Comparison of ENCODE assay signal across 13 cellular contexts in the genomic region with DNA sequence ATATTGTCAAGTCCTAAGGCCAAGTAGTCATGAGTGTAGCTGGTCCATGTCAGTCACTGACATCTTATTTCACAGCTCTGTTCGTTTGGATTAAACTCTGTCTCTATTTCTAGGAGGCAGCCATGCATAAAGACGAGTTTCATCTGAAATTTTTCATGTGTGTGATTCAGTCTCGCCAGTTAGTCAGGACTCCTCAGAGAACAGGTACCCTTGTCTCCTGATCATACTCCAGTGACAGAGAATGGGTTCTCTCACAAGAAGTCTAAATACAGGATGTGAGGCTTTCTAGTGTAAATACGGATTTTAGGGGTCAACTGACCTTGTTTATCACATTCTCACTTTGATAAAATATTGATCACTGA. TPM values are rescaled to one million over a fixed set of nuclear protein-coding genes. Genes with fewer than 3 reads are reported as not detected.
DNase-seq lines count a peak whose midpoint lies in the region; ATAC-seq and TF ChIP-seq lines count a peak whose summit lies in the region.
"Had no signal": no experiment of that assay in that cellular context is flagged by ENCODE, and none has a peak within 500 bp of the region (broad histone marks: within the 10 kb centered on the region; RNA-seq: fewer than 3 reads in every experiment).

No MANE protein-coding gene starts in this region.

- peaks cover 16% of the 10 kb centered on the region for H3K4me1 ChIP-seq in ACC112 (ENCODE audit: control insufficient read depth, insufficient read depth, low read length, unreplicated experiment)

- CTCF ChIA-PET in activated CD4-positive, alpha-beta memory T cell treated with anti-CD3 and anti-CD28 coated beads, Interleukin-2, amount 10 ng/mL, durations not matched to agents 7 days and 5 days (lab: Charles Lee), result interaction anchor here (0.6 to 2.5 kb wide), 4 partner anchors 12 to 299 kb away, joined by 3 to 12 read pairs (median 4); a partner anchor contains a TSS

- peak overlapping the region; percentile 84 for H3K27ac Mint-ChIP-seq in activated CD4-positive, alpha-beta memory T cell treated with anti-CD3 and anti-CD28 coated beads, Interleukin-2, amount 10 ng/mL, durations not matched to agents 7 days and 5 days
- peak overlapping the region; percentile 97 to 100 (median 98) for H3K27ac Mint-ChIP-seq in naive B cell

- peaks cover 6% of the 10 kb centered on the region for H3K36me3 Mint-ChIP-seq in activated CD4-positive, alpha-beta memory T cell treated with anti-CD3 and anti-CD28 coated beads, Interleukin-2, amount 10 ng/mL, durations not matched to agents 7 days and 5 days (ENCODE audit: low read depth)
- no peaks in the 10 kb centered on the region for H3K36me3 Mint-ChIP-seq in naive B cell

- POLR2A ChIA-PET in activated CD4-positive, alpha-beta memory T cell treated with anti-CD3 and anti-CD28 coated beads, Interleukin-2, amount 10 ng/mL, durations not matched to agents 7 days and 5 days (lab: Charles Lee), result interaction anchor here (0.5 to 5.1 kb wide), 6 partner anchors 9 to 202 kb away, joined by 3 to 54 read pairs (median 6); a partner anchor contains a TSS

- H2AFZ ChIP-seq in ACC112 (ENCODE audit: low read length, unreplicated experiment), result peak overlapping the region; percentile 92

- H3K9me3 Mint-ChIP-seq in activated CD4-positive, alpha-beta memory T cell treated with anti-CD3 and anti-CD28 coated beads, Interleukin-2, amount 10 ng/mL, durations not matched to agents 7 days and 5 days, result no peaks in the 10 kb centered on the region
- H3K9me3 Mint-ChIP-seq in naive B cell, result no peaks in the 10 kb centered on the region

- ATAC-seq in naive B cell (ENCODE audit: low read depth in 2 of 2) (no peak), HG03460 (IDR thresholded peaks at IDR 0.05; ENCODE audit: unreplicated experiment) (no peak), HG03457 (IDR thresholded peaks at IDR 0.05; ENCODE audit: unreplicated experiment) (no peak)

- H3K27ac ChIP-seq in ACC112 (ENCODE audit: low read depth, low read length), result peak overlapping the region; percentile 96

- no peak for TF ChIP-seq CTCF in GM12865 (IDR thresholded peaks at IDR 0.05; ENCODE audit: insufficient read depth, low read depth, low read length, missing control alignments)

- H3K4me3 Mint-ChIP-seq in activated CD4-positive, alpha-beta memory T cell treated with anti-CD3 and anti-CD28 coated beads, Interleukin-2, amount 10 ng/mL, durations not matched to agents 7 days and 5 days, result peak overlapping the region; percentile 94
- peak overlapping the region in 5 of 8 donors; percentile 92 to 96 (median 94) for H3K4me3 Mint-ChIP-seq in naive B cell

- H3K79me2 ChIP-seq in ACC112 (ENCODE audit: control insufficient read depth, insufficient read depth, low read length, unreplicated experiment), result peaks cover 33% of the 10 kb centered on the region

- H3K4me1 Mint-ChIP-seq in activated CD4-positive, alpha-beta memory T cell treated with anti-CD3 and anti-CD28 coated beads, Interleukin-2, amount 10 ng/mL, durations not matched to agents 7 days and 5 days, result peaks cover 48% of the 10 kb centered on the region
- peaks cover 31 to 33% (median 31%) of the 10 kb centered on the region in 3 donors for H3K4me1 Mint-ChIP-seq in naive B cell

- no peaks in the 10 kb centered on the region for H3K36me3 ChIP-seq in ACC112 (ENCODE audit: insufficient read depth, low read length)
- H3K36me3 ChIP-seq: pancreas, thoracic aorta had no signal

- no peaks in the 10 kb centered on the region for H3K27me3 Mint-ChIP-seq in activated CD4-positive, alpha-beta memory T cell treated with anti-CD3 and anti-CD28 coated beads, Interleukin-2, amount 10 ng/mL, durations not matched to agents 7 days and 5 days
- no peaks in the 10 kb centered on the region for H3K27me3 Mint-ChIP-seq in naive B cell

- H3K4me3 ChIP-seq in ACC112 (ENCODE audit: low read depth, low read length) (peak overlapping the region; percentile 91; the same call in 1 of the 2 replicates), GM12865 (ENCODE audit: low read depth, low read length) (no peak overlapping the region; the same call in 1 of the 2 replicates)

- peak; percentile 51 for DNase-seq in GM12865 (ENCODE audit: low read depth)
- DNase-seq in activated CD4-positive, alpha-beta memory T cell treated with anti-CD3 and anti-CD28 coated beads, Interleukin-2, amount 10 ng/mL, durations not matched to agents 7 days and 5 days, result no peak
- no peak for DNase-seq in naive B cell
- no peak for DNase-seq in AG20443 (ENCODE audit: low spot score)
- DNase-seq in NCI-H2227 (lab: John Stamatoyannopoulos, UW; ENCODE audit: unreplicated experiment), result no peak
- DNase-seq: COR-L47; NCI-H1694; pancreas; stimulated activated CD4-positive, alpha-beta T cell treated with anti-CD3 and anti-CD28 coated beads, Interleukin-4, amount 100 ng/mL, for 24 hours had no signal

- no peaks in the 10 kb centered on the region for H3K27me3 ChIP-seq in ACC112 (ENCODE audit: insufficient read depth, low read length)
- H3K27me3 ChIP-seq: pancreas had no signal

RNA-seq across cellular contexts. Expression of a gene that starts 1.4 kb away (rescaled TPM):
- total RNA-seq in activated CD4-positive, alpha-beta memory T cell treated with anti-CD3 and anti-CD28 coated beads, Interleukin-2, amount 10 ng/mL, durations not matched to agents 7 days and 5 days, result 10 to 100 TPM; 42.4 to 43.7 TPM
- polyA plus RNA-seq in naive B cell (ENCODE audit: low read depth in 6 of 6), result 10 to 100 TPM in 5 of 6 donors, 1 to 10 TPM in 1; 3.6 to 18.6 (median 15.6) TPM

RNA-seq across cellular contexts. Expression of a gene that starts 11.9 kb away (rescaled TPM):
- total RNA-seq in activated CD4-positive, alpha-beta memory T cell treated with anti-CD3 and anti-CD28 coated beads, Interleukin-2, amount 10 ng/mL, durations not matched to agents 7 days and 5 days, result 10 to 100 TPM; 16.8 TPM
- polyA plus RNA-seq in naive B cell (ENCODE audit: low read depth in 6 of 6), result 10 to 100 TPM in 1 of 6 donors, 1 to 10 TPM in 5; 5.3 to 12.2 (median 7.1) TPM

RNA-seq across cellular contexts. Expression of a gene that starts 50.1 kb away (rescaled TPM):
- 10 to 100 TPM; 43.4 to 45.6 TPM for total RNA-seq in activated CD4-positive, alpha-beta memory T cell treated with anti-CD3 and anti-CD28 coated beads, Interleukin-2, amount 10 ng/mL, durations not matched to agents 7 days and 5 days
- polyA plus RNA-seq in naive B cell (ENCODE audit: low read depth in 6 of 6), result 10 to 100 TPM; 62.1 to 89.5 (median 74.8) TPM
